1 cellular context compared by ENCODE assay signal in genomic region chr17:78704594-78704993, GRCh38.
TF ChIP-seq lines count a peak whose summit lies in the region.

No MANE protein-coding gene starts in this region.

TF ChIP-seq in GM12878, 131 proteins besides CTCF, POLR2A, EP300 and RAD21 (continued from another document):
- TF ChIP-seq, protein P1, sequence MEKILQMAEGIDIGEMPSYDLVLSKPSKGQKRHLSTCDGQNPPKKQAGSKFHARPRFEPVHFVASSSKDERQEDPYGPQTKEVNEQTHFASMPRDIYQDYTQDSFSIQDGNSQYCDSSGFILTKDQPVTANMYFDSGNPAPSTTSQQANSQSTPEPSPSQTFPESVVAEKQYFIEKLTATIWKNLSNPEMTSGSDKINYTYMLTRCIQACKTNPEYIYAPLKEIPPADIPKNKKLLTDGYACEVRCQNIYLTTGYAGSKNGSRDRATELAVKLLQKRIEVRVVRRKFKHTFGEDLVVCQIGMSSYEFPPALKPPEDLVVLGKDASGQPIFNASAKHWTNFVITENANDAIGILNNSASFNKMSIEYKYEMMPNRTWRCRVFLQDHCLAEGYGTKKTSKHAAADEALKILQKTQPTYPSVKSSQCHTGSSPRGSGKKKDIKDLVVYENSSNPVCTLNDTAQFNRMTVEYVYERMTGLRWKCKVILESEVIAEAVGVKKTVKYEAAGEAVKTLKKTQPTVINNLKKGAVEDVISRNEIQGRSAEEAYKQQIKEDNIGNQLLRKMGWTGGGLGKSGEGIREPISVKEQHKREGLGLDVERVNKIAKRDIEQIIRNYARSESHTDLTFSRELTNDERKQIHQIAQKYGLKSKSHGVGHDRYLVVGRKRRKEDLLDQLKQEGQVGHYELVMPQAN (conservative IDR thresholded peaks at IDR 0.05): no peak
- TF ChIP-seq NBN (IDR thresholded peaks at IDR 0.05) (no peak), DPF2 (IDR thresholded peaks at IDR 0.05) (no peak), CBX5 (IDR thresholded peaks at IDR 0.05; ENCODE audit: low read depth) (no peak), SMC3 (IDR thresholded peaks at IDR 0.05; ENCODE audit: borderline replicate concordance, low read length) (no peak), ELK1 (IDR thresholded peaks at IDR 0.05; ENCODE audit: low read depth, low read length) (no peak), ZNF274 (IDR thresholded peaks at IDR 0.05; ENCODE audit: insufficient read depth, insufficient read length) (no peak), RCOR1 (conservative IDR thresholded peaks at IDR 0.05; ENCODE audit: low read depth, low read length) (no peak)
- TF ChIP-seq, protein P2, sequence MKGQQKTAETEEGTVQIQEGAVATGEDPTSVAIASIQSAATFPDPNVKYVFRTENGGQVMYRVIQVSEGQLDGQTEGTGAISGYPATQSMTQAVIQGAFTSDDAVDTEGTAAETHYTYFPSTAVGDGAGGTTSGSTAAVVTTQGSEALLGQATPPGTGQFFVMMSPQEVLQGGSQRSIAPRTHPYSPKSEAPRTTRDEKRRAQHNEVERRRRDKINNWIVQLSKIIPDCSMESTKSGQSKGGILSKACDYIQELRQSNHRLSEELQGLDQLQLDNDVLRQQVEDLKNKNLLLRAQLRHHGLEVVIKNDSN (IDR thresholded peaks at IDR 0.05; ENCODE audit: borderline replicate concordance, extremely low read length, insufficient read depth, low read depth, low read length): no peak
TF ChIP-seq in GM12878: peak in this region for 0.
